Comparison of ENCODE assay signal across 19 cellular contexts in genomic region chr7:20283385-20283784, GRCh38. TPM values are rescaled to one million over a fixed set of nuclear protein-coding genes. Genes with fewer than 3 reads are reported as not detected.
DNase-seq lines count a peak whose midpoint lies in the region; ATAC-seq, FAIRE-seq and TF ChIP-seq lines count a peak whose summit lies in the region.
"Had no signal": no experiment of that assay in that cellular context is flagged by ENCODE, and none has a peak within 500 bp of the region (broad histone marks: within the 10 kb centered on the region; RNA-seq: fewer than 3 reads in every experiment).

No MANE protein-coding gene starts in this region.

- H3K27ac Mint-ChIP-seq in T-helper 17 cell, result no peak overlapping the region
- H3K27ac Mint-ChIP-seq: H9 had no signal

- BruUV-seq in HCT116 (replicated peaks; lab: Mats Ljungman, UMichigan) (no TSS peak), K562 (replicated peaks; lab: Mats Ljungman, UMichigan) (no TSS peak)

- H3K4me3 Mint-ChIP-seq in T-helper 17 cell, result no peak overlapping the region
- H3K4me3 Mint-ChIP-seq: H9 had no signal

- peak; percentile 6 for FAIRE-seq in K562 (lab: Jason Lieb, UNC)

- H3K27ac ChIP-seq in HCT116 (ENCODE audit: low read depth, low read length) (no peak overlapping the region), KMS-11 (peak overlapping the region; percentile 79), K562 (ENCODE audit: extremely low read depth, low read depth, low read length) (no peak overlapping the region)

- H3K27me3 ChIP-seq in HCT116 (ENCODE audit: insufficient read depth, low read length), result no peaks in the 10 kb centered on the region
- no peaks in the 10 kb centered on the region for H3K27me3 ChIP-seq in KMS-11 (ENCODE audit: insufficient read depth, low read depth)
- no peaks in the 10 kb centered on the region for H3K27me3 ChIP-seq in K562 (ENCODE audit: control insufficient read depth in 2 of 2, insufficient read depth in 2 of 2, low read length in 2 of 2)

- H3K79me2 ChIP-seq in HCT116 (ENCODE audit: insufficient read depth, low read length) (no peaks in the 10 kb centered on the region), KMS-11 (ENCODE audit: insufficient read depth, low read depth) (no peaks in the 10 kb centered on the region), K562 (ENCODE audit: control insufficient read depth, insufficient read depth, low read length) (no peaks in the 10 kb centered on the region)

- H3K9me1 ChIP-seq in K562 (ENCODE audit: control insufficient read depth, insufficient read depth, low read length), result no peaks in the 10 kb centered on the region

- H3K4me1 ChIP-seq in HCT116 (ENCODE audit: control insufficient read depth in 1 of 2, insufficient read depth in 2 of 2, low read length in 2 of 2), result no peaks in the 10 kb centered on the region
- H3K4me1 ChIP-seq in KMS-11 (ENCODE audit: low read depth, poor library complexity, severe bottlenecking), result peaks cover 83% of the 10 kb centered on the region
- no peaks in the 10 kb centered on the region for H3K4me1 ChIP-seq in K562 (replicated peaks in 1 of 2; ENCODE audit: control insufficient read depth in 2 of 2, insufficient read depth in 2 of 2, low read length in 2 of 2)

- TF ChIP-seq RAD21 in HCT116 (IDR thresholded peaks at IDR 0.05; ENCODE audit: low read depth) (no peak), K562 (CRISPR knock-in tag; conservative IDR thresholded peaks at IDR 0.05 in 1 of 2, IDR thresholded peaks at IDR 0.05 in 1 of 2) (no peak)

- H3K4me1 Mint-ChIP-seq in T-helper 17 cell, result no peaks in the 10 kb centered on the region

- ATAC-seq in GM18868 (IDR thresholded peaks at IDR 0.05; ENCODE audit: unreplicated experiment) (peak; percentile 36), HCT116 (no peak), K562 (0 out of 3 replicates have a peak, but pooled peaks have one; percentile 52), T-helper 17 cell (no peak)

- H3K9ac ChIP-seq in HCT116 (ENCODE audit: low read length) (no peak overlapping the region), KMS-11 (peak overlapping the region; percentile 33), K562 (ENCODE audit: insufficient read depth in 1 of 2, low read depth in 2 of 2, low read length in 2 of 2) (no peak overlapping the region)

- CTCF ChIA-PET in HCT116 (lab: Charles Lee), result no interaction called here
- CTCF ChIA-PET in K562 (lab: Yijun Ruan, JAX; ENCODE audit: low intra/inter-chr PET ratio), result no interaction called here

- POLR2A ChIA-PET in HCT116 (lab: Charles Lee) (no interaction called here), K562 (lab: Yijun Ruan, JAX) (no interaction called here)

- H4K20me1 ChIP-seq in HCT116 (ENCODE audit: insufficient read depth), result no peaks in the 10 kb centered on the region
- H4K20me1 ChIP-seq in KMS-11 (ENCODE audit: insufficient read depth), result no peaks in the 10 kb centered on the region
- H4K20me1 ChIP-seq in K562 (replicated peaks; ENCODE audit: control insufficient read depth, insufficient read depth, low read length), result no peaks in the 10 kb centered on the region

- 81% methylated on average over 2 of the region's 2 CpGs for WGBS in K562 (ENCODE audit: insufficient coverage, low coverage, missing lambda C conversion rate)

- RAD21 ChIA-PET in HCT116 (lab: Charles Lee; ENCODE audit: low non-redundant PET in 1 of 2, low total read pairs in 2 of 2, uncharacterized antibody in 2 of 2, unreplicated experiment in 2 of 2), result no interaction called here

- H2AFZ ChIP-seq in HCT116 (ENCODE audit: low read depth, low read length, poor library complexity, severe bottlenecking) (peak overlapping the region; percentile 0), KMS-11 (ENCODE audit: low read depth) (0 out of 2 replicates have a peak overlapping the region, but pooled peaks have one; percentile 0), K562 (ENCODE audit: low read depth, low read length) (peak overlapping the region; percentile 57)

- H3K9me2 ChIP-seq in HCT116 (ENCODE audit: insufficient read depth), result no peaks in the 10 kb centered on the region

- H3K4me3 ChIP-seq in HCT116 (replicated peaks in 1 of 2; ENCODE audit: low read depth in 1 of 2, low read length in 2 of 2), result no peak overlapping the region
- H3K4me3 ChIP-seq in KMS-11 (IDR thresholded peaks at IDR 0.05; ENCODE audit: insufficient read depth, low read depth, low read length), result no peak overlapping the region
- no peak overlapping the region for H3K4me3 ChIP-seq in K562

- H3K9me3 ChIP-seq in HCT116 (ENCODE audit: control insufficient read depth in 1 of 2, insufficient read depth in 1 of 2, low read depth in 1 of 2, low read length in 2 of 2) (no peaks in the 10 kb centered on the region), K562 (replicated peaks; ENCODE audit: control insufficient read depth, insufficient read depth, low read depth, low read length) (no peaks in the 10 kb centered on the region; the same call in 1 of the 2 replicates), T-helper 17 cell (ENCODE audit: control insufficient read depth, low read length, poor library complexity, severe bottlenecking) (no peaks in the 10 kb centered on the region)

- H3K36me3 Mint-ChIP-seq in T-helper 17 cell (ENCODE audit: low read depth), result no peaks in the 10 kb centered on the region

- DNase-seq in HCT116 (ENCODE audit: low read depth, low spot score) (no peak), K562 (ENCODE audit: extremely low read depth in 1 of 4, low spot score in 3 of 4) (no peak), NCI-H82 treated with DMSO at 0.1 percent for 48 hours (lab: John Stamatoyannopoulos, UW; ENCODE audit: unreplicated experiment) (no peak), SW 1271 (lab: John Stamatoyannopoulos, UW) (no peak), T-helper 17 cell (no peak)
- DNase-seq: C1 segment of cervical spinal cord; H9; Karpas-422; NCI-H1048; NCI-H1436; NCI-H1930; NCI-H2171; NCI-H526 treated with DMSO at 0.1 percent for 48 hours; NK-92 treated with Interleukin-12 subunit alpha and Interleukin-12 subunit beta, amount 100 ng/mL, for 24 hours; OCI-M1; Right ventricle myocardium superior; T1000 had no signal

- no peak overlapping the region for H3K4me2 ChIP-seq in HCT116 (ENCODE audit: low read length)
- peak overlapping the region; percentile 89 for H3K4me2 ChIP-seq in KMS-11
- H3K4me2 ChIP-seq in K562 (ENCODE audit: insufficient read depth, low read length), result no peak overlapping the region

- H3K36me3 ChIP-seq in HCT116 (ENCODE audit: control insufficient read depth in 1 of 2, insufficient read depth in 2 of 2, low read length in 2 of 2), result no peaks in the 10 kb centered on the region
- H3K36me3 ChIP-seq in KMS-11 (ENCODE audit: insufficient read depth), result no peaks in the 10 kb centered on the region
- H3K36me3 ChIP-seq in K562 (ENCODE audit: control insufficient read depth, insufficient read depth, low read length), result no peaks in the 10 kb centered on the region

- no peak for TF ChIP-seq POLR2A in HCT116 (IDR thresholded peaks at IDR 0.05; ENCODE audit: borderline replicate concordance, extremely low read depth, insufficient read depth, insufficient read length)
- no peak for TF ChIP-seq POLR2A in K562 (conservative IDR thresholded peaks at IDR 0.05)

- no peak for TF ChIP-seq EP300 in K562 (IDR thresholded peaks at IDR 0.05; ENCODE audit: low read length)

- in situ Hi-C loops in K562 (cut with MboI), result no loop called here

- no peak for TF ChIP-seq CTCF in HCT116 (IDR thresholded peaks at IDR 0.05 in 2 of 3, conservative IDR thresholded peaks at IDR 0.05 in 1 of 3; ENCODE audit: borderline replicate concordance in 1 of 3, insufficient read depth in 1 of 3, low read depth in 2 of 3, low read length in 2 of 3)
- TF ChIP-seq CTCF in KMS-11 (conservative IDR thresholded peaks at IDR 0.05; ENCODE audit: low read depth, low read length), result no peak
- no peak for TF ChIP-seq CTCF in K562 (IDR thresholded peaks at IDR 0.05 in 2 of 3, conservative IDR thresholded peaks at IDR 0.05 in 1 of 3; ENCODE audit: insufficient read depth in 2 of 3, low read depth in 1 of 3, low read length in 3 of 3)

- H3K27me3 Mint-ChIP-seq in T-helper 17 cell, result peaks cover 4% of the 10 kb centered on the region

- intact Hi-C loops in HCT116 (cut with micrococcal nuclease) (no loop called here), K562 (cut with micrococcal nuclease) (no loop called here)

TF ChIP-seq in HCT116, 20 proteins besides CTCF, POLR2A, EP300 and RAD21 (continues in another document):
- TF ChIP-seq SRF (IDR thresholded peaks at IDR 0.05; ENCODE audit: low read depth), result no peak

TF ChIP-seq in K562, 482 proteins besides CTCF, POLR2A, EP300 and RAD21 (continues in another document):
- no peak for TF ChIP-seq SMARCA4 (IDR thresholded peaks at IDR 0.05)
- no peak for TF ChIP-seq DIDO1 (tag; IDR thresholded peaks at IDR 0.05; ENCODE audit: low read depth)
- TF ChIP-seq ID3 (CRISPR knock-in tag; IDR thresholded peaks at IDR 0.05), result no peak
- no peak for TF ChIP-seq ID3 (tag; IDR thresholded peaks at IDR 0.05)

RNA-seq across cellular contexts. Expression of gene ITGB8, which starts 47.3 kb away (rescaled TPM):
- total RNA-seq in HCT116 (2021; ENCODE audit: unreplicated experiment) (2.4 TPM), K562 (2014; rRNA removed) (under 0.01 and 0.04 TPM in 2 replicates), K562 (2014; rRNA removed; fragmentation: Illumina TruSeq; extraction: Trizol) (not detected in 2 replicates), K562 (2015; rRNA removed; fragmentation: Illumina TruSeq; extraction: Trizol) (not detected in 2 replicates), K562 (2021) (0.02 and 0.04 TPM in 2 replicates), T-helper 17 cell (under 1 TPM; 0.23 to 0.37 TPM)
- 0.22 and 0.27 TPM in 2 replicates for polyA plus RNA-seq in HCT116 (2012)
- total RNA-seq in K562 (2011; cell fraction: chromatin; rRNA removed; ENCODE audit: low replicate concordance), result 0.14 TPM in 1 of 2 replicates, not detected in the other
- not detected in 2 replicates for total RNA-seq in K562 (2011; cell fraction: nucleolus; rRNA removed)
- total RNA-seq in K562 (2011; cell fraction: nucleoplasm; rRNA removed), result 0.15 TPM in 1 of 2 replicates, not detected in the other
- polyA plus RNA-seq in K562 (2011; rRNA removed) (0.01 and 0.03 TPM in 2 replicates), K562 (2014; fragmentation: Illumina TruSeq; extraction: Trizol) (not detected in 2 replicates), K562 (2014; fragmentation: Nextera tagmentation; extraction: Ambion mirVana) (not detected), K562 (2014; rRNA removed) (0.04 TPM in 1 of 2 replicates, not detected in the other)
- polyA plus RNA-seq in K562 (2011; cell fraction: cytosol; rRNA removed), result 0.03 TPM in 1 of 2 replicates, not detected in the other
- 0.03 and 0.04 TPM in 2 replicates for polyA plus RNA-seq in K562 (2011; cell fraction: nucleus; rRNA removed)
- polyA plus RNA-seq in K562 (2012), result 0.04 TPM in 1 of 2 replicates, not detected in the other
- polyA minus RNA-seq in K562 (2011; rRNA and poly(A)+ RNA removed), result 0.04 and 0.06 TPM in 2 replicates
- polyA minus RNA-seq in K562 (2011; cell fraction: cytosol; rRNA and poly(A)+ RNA removed), result not detected in 2 replicates
- 0.13 and 0.22 TPM in 2 replicates for polyA minus RNA-seq in K562 (2011; cell fraction: nucleus; rRNA and poly(A)+ RNA removed)

Comparison
In these comparisons a context has a peak if more than half of its experiments do, and no peak if none do; other contexts are left out.
1. ATAC-seq: peak in GM18868 (single experiment) and K562 (single experiment); none in HCT116 (single experiment) and T-helper 17 cell (single experiment).
2. H2AFZ ChIP-seq: peak in every context shown above with its lines; median percentile 57 in K562; 0 in HCT116; 0 in KMS-11.